Comparison of ENCODE assay signal across 8 cellular contexts in the genomic region with DNA sequence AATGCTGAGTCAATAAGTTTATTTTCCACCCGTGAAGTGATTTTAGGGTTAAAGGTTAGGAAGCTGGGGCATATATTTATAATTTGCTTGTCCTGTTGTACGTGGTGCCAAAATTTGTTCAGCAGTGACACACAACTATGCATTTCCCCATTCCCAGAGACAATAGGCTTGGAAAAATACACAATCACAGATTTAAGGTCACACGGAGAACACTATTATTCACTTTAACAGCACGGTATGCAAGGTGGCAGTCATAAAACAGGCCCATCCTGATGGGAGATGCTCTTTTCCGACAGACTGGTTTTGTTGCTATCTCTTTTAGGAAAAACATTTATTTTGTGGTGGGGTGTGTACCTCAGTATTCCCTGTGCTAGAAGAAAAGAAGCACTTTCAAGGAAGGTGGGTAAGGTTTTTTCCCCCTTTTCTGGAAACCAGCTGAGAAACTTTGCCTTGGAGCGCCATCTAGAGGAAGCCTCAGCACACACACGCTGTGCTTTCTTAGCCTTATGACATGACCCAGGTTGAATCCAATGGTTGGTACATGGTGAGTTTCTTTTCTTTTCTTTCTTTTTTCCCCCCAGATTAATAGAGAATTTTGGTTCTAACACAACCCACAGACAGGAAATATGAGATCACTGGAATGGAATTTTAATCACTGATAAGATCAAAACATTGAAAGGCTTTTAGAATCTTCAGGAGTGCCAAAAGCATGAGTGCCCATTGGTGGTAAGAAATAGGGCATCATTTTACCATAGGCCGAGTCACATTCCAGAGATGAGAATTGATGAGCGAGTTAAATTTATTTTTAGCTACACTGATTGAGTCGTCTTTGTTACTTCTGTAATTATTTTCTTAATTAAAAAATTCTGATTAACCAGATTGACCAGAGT.
DNase-seq lines count a peak whose midpoint lies in the region; ATAC-seq and TF ChIP-seq lines count a peak whose summit lies in the region.

No MANE protein-coding gene starts in this region.

- H3K4me3 ChIP-seq in LNCaP clone FGC (ENCODE audit: low read depth, low read length) (no peak overlapping the region), astrocyte of the cerebellum (ENCODE audit: low read depth, low read length) (no peak overlapping the region)

- ATAC-seq in GM18511 (IDR thresholded peaks at IDR 0.05; ENCODE audit: unreplicated experiment): peak; percentile 66
- ATAC-seq in SK-N-SH treated with all-trans-retinoic acid at 6 μM for 48 hours: peak; percentile 95

- peak; percentile 95 for TF ChIP-seq CTCF in AG09319 (IDR thresholded peaks at IDR 0.05; ENCODE audit: low read depth, low read length)
- peak; percentile 84 for TF ChIP-seq CTCF in LNCaP clone FGC (IDR thresholded peaks at IDR 0.05; ENCODE audit: control insufficient read depth, extremely low read depth, insufficient read depth)
- TF ChIP-seq CTCF in astrocyte of the cerebellum (IDR thresholded peaks at IDR 0.05; ENCODE audit: low read depth, low read length, missing control alignments): peak; percentile 95

- in situ Hi-C loops in astrocyte of the cerebellum (cut with HindIII; ENCODE audit: low sequenced_read_pairs): loop anchor here (10.0 kb wide), 1 partner anchor 390 kb away; no protein-coding TSS in a partner anchor

- peak; percentile 5 for DNase-seq in AG09319 (ENCODE audit: extremely low read depth, low read depth)
- DNase-seq in LNCaP clone FGC (ENCODE audit: low read depth): no peak
- DNase-seq in astrocyte of the cerebellum (ENCODE audit: low read depth): peak; percentile 33
- DNase-seq in iPS DF 19.7 (ENCODE audit: low read depth, low spot score): peak; percentile 15
- DNase-seq in smooth muscle cell of the brain vasculature (ENCODE audit: low read depth, low spot score): peak; percentile 7
- no peak for DNase-seq in GDM1 (lab: John Stamatoyannopoulos, UW)

TF ChIP-seq in SK-N-SH treated with all-trans-retinoic acid at 6 μM for 48 hours, 23 proteins besides CTCF, POLR2A, EP300 and RAD21:
- no peak for TF ChIP-seq CSDC2 (CRISPR knock-in tag; IDR thresholded peaks at IDR 0.05)
- 0 out of 2 replicates have a peak, but pooled peaks have one; percentile 20 for TF ChIP-seq SNAI2 (CRISPR knock-in tag; IDR thresholded peaks at IDR 0.05)
TF ChIP-seq in SK-N-SH treated with all-trans-retinoic acid at 6 μM for 48 hours: peak in this region for 1.

Comparison
In these comparisons a context has a peak if more than half of its experiments do, and no peak if none do; other contexts are left out.
1. DNase-seq: peak in AG09319 (single experiment), astrocyte of the cerebellum (single experiment), iPS DF 19.7 (single experiment) and smooth muscle cell of the brain vasculature (single experiment); none in LNCaP clone FGC (single experiment) and GDM1 (single experiment).
2. Peak in every context shown above with its lines, with median percentiles within 50 percentile points of each other: CTCF ChIP-seq.